17 cellular contexts compared by ENCODE assay signal in genomic region chr6:128241221-128241620, GRCh38.
A peak's percentile ranks its signal among the peaks of the same experiment; 100 is the strongest.
DNase-seq lines count a peak whose midpoint lies in the region; ATAC-seq and TF ChIP-seq lines count a peak whose summit lies in the region.
"Had no signal": no experiment of that assay in that cellular context is flagged by ENCODE, and none has a peak within 500 bp of the region (broad histone marks: within the 10 kb centered on the region; RNA-seq: fewer than 3 reads in every experiment).

No MANE protein-coding gene starts in this region.

- no peaks in the 10 kb centered on the region for H3K9me3 ChIP-seq in cardiac muscle cell (ENCODE audit: low read depth)

- peaks cover 7 to 19% (median 10%) of the 10 kb centered on the region in 3 donors for H3K4me1 Mint-ChIP-seq in IgD-negative memory B cell
- peaks cover 24% of the 10 kb centered on the region for H3K4me1 Mint-ChIP-seq in stimulated activated naive CD8-positive, alpha-beta T cell treated with anti-CD3 and anti-CD28 coated beads, Interleukin-15, Interleukin-2, amounts not matched to agents 100 ng/mL and 50 ng/mL, for 24 hours (ENCODE audit: low read depth)
- H3K4me1 Mint-ChIP-seq: activated CD4-positive, alpha-beta memory T cell treated with anti-CD3 and anti-CD28 coated beads, Interleukin-2, amount 10 ng/mL, durations not matched to agents 7 days and 5 days had no signal

- TF ChIP-seq CTCF in cardiac muscle cell (IDR thresholded peaks at IDR 0.05; ENCODE audit: low read depth, low read length) (no peak), coronary artery (IDR thresholded peaks at IDR 0.05) (no peak)

- H3K27me3 ChIP-seq in cardiac muscle cell: no peaks in the 10 kb centered on the region

- no peak overlapping the region for H3K4me3 ChIP-seq in cardiac muscle cell
- H3K4me3 ChIP-seq in coronary artery: no peak overlapping the region

- peak overlapping the region; percentile 8 to 94 (median 87) for H3K27ac Mint-ChIP-seq in IgD-negative memory B cell
- peak overlapping the region; percentile 66 for H3K27ac Mint-ChIP-seq in stimulated activated naive CD8-positive, alpha-beta T cell treated with anti-CD3 and anti-CD28 coated beads, Interleukin-15, Interleukin-2, amounts not matched to agents 100 ng/mL and 50 ng/mL, for 24 hours
- H3K27ac Mint-ChIP-seq: activated CD4-positive, alpha-beta memory T cell treated with anti-CD3 and anti-CD28 coated beads, Interleukin-2, amount 10 ng/mL, durations not matched to agents 7 days and 5 days; CD4-positive, alpha-beta memory T cell had no signal

- H3K36me3 Mint-ChIP-seq in IgD-negative memory B cell: no peaks in the 10 kb centered on the region
- H3K36me3 Mint-ChIP-seq in stimulated activated naive CD8-positive, alpha-beta T cell treated with anti-CD3 and anti-CD28 coated beads, Interleukin-15, Interleukin-2, amounts not matched to agents 100 ng/mL and 50 ng/mL, for 24 hours (ENCODE audit: low read depth): no peaks in the 10 kb centered on the region
- H3K36me3 Mint-ChIP-seq: CD4-positive, alpha-beta memory T cell had no signal

- H3K27me3 Mint-ChIP-seq in IgD-negative memory B cell: no peaks in the 10 kb centered on the region
- no peaks in the 10 kb centered on the region for H3K27me3 Mint-ChIP-seq in stimulated activated naive CD8-positive, alpha-beta T cell treated with anti-CD3 and anti-CD28 coated beads, Interleukin-15, Interleukin-2, amounts not matched to agents 100 ng/mL and 50 ng/mL, for 24 hours
- H3K27me3 Mint-ChIP-seq: activated CD4-positive, alpha-beta memory T cell treated with anti-CD3 and anti-CD28 coated beads, Interleukin-2, amount 10 ng/mL, durations not matched to agents 7 days and 5 days; brain; CD4-positive, alpha-beta memory T cell had no signal

- DNase-seq in cardiac muscle cell (ENCODE audit: low read depth in 1 of 2, low spot score in 1 of 2) (peak in 1 of 2 donors; percentile 16), Right ventricle myocardium superior (no peak), NCI-H1417 treated with DMSO at 0.1 percent for 48 hours (lab: John Stamatoyannopoulos, UW) (no peak), coronary artery (ENCODE audit: low spot score) (no peak)
- no peak for DNase-seq in NK-92 treated with Interleukin-12 subunit alpha and Interleukin-12 subunit beta, amount 100 ng/mL, for 24 hours (lab: John Stamatoyannopoulos, UW)
- DNase-seq: activated CD4-positive, alpha-beta memory T cell treated with anti-CD3 and anti-CD28 coated beads, Interleukin-2, amount 10 ng/mL, durations not matched to agents 7 days and 5 days; activated gamma-delta T cell; CD4-positive, alpha-beta memory T cell; GDM1; NCI-H82 had no signal

- H3K27ac ChIP-seq in cardiac muscle cell: peak overlapping the region; percentile 48
- H3K27ac ChIP-seq in coronary artery: no peak overlapping the region
- H3K27ac ChIP-seq: 22Rv1, HL-60 had no signal

- intact Hi-C loops in Right ventricle myocardium superior (cut with DNase I): no loop called here

- H3K4me3 Mint-ChIP-seq in IgD-negative memory B cell: peak overlapping the region; percentile 82 to 93 (median 88)
- no peak overlapping the region for H3K4me3 Mint-ChIP-seq in stimulated activated naive CD8-positive, alpha-beta T cell treated with anti-CD3 and anti-CD28 coated beads, Interleukin-15, Interleukin-2, amounts not matched to agents 100 ng/mL and 50 ng/mL, for 24 hours
- H3K4me3 Mint-ChIP-seq: activated CD4-positive, alpha-beta memory T cell treated with anti-CD3 and anti-CD28 coated beads, Interleukin-2, amount 10 ng/mL, durations not matched to agents 7 days and 5 days; brain; CD4-positive, alpha-beta memory T cell had no signal

- H3K9me3 Mint-ChIP-seq in IgD-negative memory B cell: no peaks in the 10 kb centered on the region
- H3K9me3 Mint-ChIP-seq in stimulated activated naive CD8-positive, alpha-beta T cell treated with anti-CD3 and anti-CD28 coated beads, Interleukin-15, Interleukin-2, amounts not matched to agents 100 ng/mL and 50 ng/mL, for 24 hours: no peaks in the 10 kb centered on the region
- H3K9me3 Mint-ChIP-seq: activated CD4-positive, alpha-beta memory T cell treated with anti-CD3 and anti-CD28 coated beads, Interleukin-2, amount 10 ng/mL, durations not matched to agents 7 days and 5 days; brain; CD4-positive, alpha-beta memory T cell had no signal

- H3K4me1 ChIP-seq in cardiac muscle cell (ENCODE audit: low read depth): peaks cover 21% of the 10 kb centered on the region

- peaks cover 4% of the 10 kb centered on the region for H3K36me3 ChIP-seq in cardiac muscle cell

- no peak for ATAC-seq in Right ventricle myocardium superior (ENCODE audit: poor library complexity)
- peak; percentile 59 for ATAC-seq in HG02678 (IDR thresholded peaks at IDR 0.05; ENCODE audit: unreplicated experiment)
- ATAC-seq: Right ventricle myocardium inferior had no signal
